8 cellular contexts compared by ENCODE assay signal in the genomic region with DNA sequence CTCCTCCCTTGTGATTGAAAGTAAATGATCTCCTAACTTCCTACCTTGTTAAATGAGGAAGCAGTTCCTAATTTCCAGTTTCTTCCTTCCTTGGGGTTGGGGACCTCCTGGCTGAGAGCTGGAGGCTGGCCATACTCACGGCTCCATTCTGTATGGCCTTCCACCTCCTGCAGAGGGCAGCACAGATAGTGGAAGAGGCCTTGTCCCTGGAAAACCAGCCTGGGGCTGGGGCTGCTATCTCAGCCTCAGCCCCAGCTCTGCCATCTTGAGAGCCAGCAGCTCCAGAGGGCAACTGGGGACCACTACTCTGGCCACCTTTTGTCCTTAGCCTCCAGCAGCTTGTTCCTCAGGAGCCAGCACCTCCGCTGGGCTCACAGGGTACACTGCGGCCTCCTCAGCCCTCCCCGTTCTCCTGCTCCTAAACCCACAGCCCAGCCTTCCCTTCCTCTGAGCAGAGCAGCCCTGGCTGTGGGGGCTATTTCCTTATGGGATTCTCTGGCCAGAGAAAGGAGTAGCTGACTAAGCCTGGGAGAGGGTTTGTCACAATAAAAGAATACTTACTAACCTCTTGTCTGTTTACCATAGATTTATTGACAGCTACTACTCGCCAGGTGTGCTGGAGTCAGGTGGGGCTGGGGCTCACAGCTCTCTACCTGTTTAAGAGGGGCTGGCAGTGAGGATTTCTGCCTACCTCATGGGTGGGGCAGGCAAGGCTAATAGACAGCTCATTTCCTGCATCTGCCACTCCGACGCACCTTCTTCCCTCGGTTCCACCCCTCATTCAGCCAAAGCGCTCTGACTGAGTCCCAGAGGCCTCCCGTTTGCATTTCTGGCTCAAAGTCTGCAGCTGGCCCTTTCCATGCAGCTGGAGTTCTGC. TPM values are rescaled to one million over a fixed set of nuclear protein-coding genes. Genes with fewer than 3 reads are reported as not detected.
DNase-seq lines count a peak whose midpoint lies in the region; ATAC-seq, FAIRE-seq and TF ChIP-seq lines count a peak whose summit lies in the region.

No MANE protein-coding gene starts in this region.

- H3K4me3 Mint-ChIP-seq in brain (peak overlapping the region in 2 of 5 experiments; percentile 45 to 70), immature natural killer cell (no peak overlapping the region)

- H3K9me3 Mint-ChIP-seq in brain = no peaks in the 10 kb centered on the region
- no peaks in the 10 kb centered on the region for H3K9me3 Mint-ChIP-seq in immature natural killer cell

- H3K27ac Mint-ChIP-seq in brain = peak overlapping the region; percentile 41 to 81 (median 67)
- H3K27ac Mint-ChIP-seq in immature natural killer cell = peak overlapping the region in 3 of 6 donors; percentile 34 to 76 (median 65)

- DNase-seq in activated gamma-delta T cell treated with Interleukin-2 at 50 U/mL for 16 hours = peak; percentile 48
- DNase-seq in activated gamma-delta T cell (lab: John Stamatoyannopoulos, UW) = no peak
- peak; percentile 53 for DNase-seq in NCI-H2029 treated with DMSO at 0.1 percent for 48 hours (lab: John Stamatoyannopoulos, UW)
- DNase-seq in immature natural killer cell = peak; percentile 36 to 47 (median 43)
- peak; percentile 74 for DNase-seq in stimulated activated CD4-positive, alpha-beta T cell treated with anti-CD3 and anti-CD28 coated beads, Interleukin-15, amount 100 ng/mL, for 24 hours

- TF ChIP-seq CTCF in brain (conservative IDR thresholded peaks at IDR 0.05) = peak; percentile 65 to 79

- H3K4me1 Mint-ChIP-seq in brain (peaks cover 20% of the 10 kb centered on the region), immature natural killer cell (peaks cover 5 to 6% of the 10 kb centered on the region in 2 donors)

- FAIRE-seq in TTC549 (lab: Jason Lieb, UNC) = peak; percentile 62

- peaks cover 28% of the 10 kb centered on the region for H3K36me3 Mint-ChIP-seq in brain
- peaks cover 0 to 9% (median 4%) of the 10 kb centered on the region in 3 donors for H3K36me3 Mint-ChIP-seq in immature natural killer cell

- ATAC-seq in GM18858 (IDR thresholded peaks at IDR 0.05; ENCODE audit: unreplicated experiment) = no peak

- peaks cover 3% of the 10 kb centered on the region for H3K27me3 Mint-ChIP-seq in brain
- H3K27me3 Mint-ChIP-seq in immature natural killer cell (ENCODE audit: low read depth in 3 of 3) = peaks cover 0 to 1% (median 0%) of the 10 kb centered on the region in 3 donors

RNA-seq across cellular contexts. Expression of gene TMEM234, which starts 6.3 kb away (rescaled TPM):
- polyA plus RNA-seq in brain (ENCODE audit: insufficient read depth, low read depth, low replicate concordance) (9.2 TPM), immature natural killer cell (10 to 100 TPM in 1 of 3 donors, 1 to 10 TPM in 2; 6.7 to 14.3 (median 9.8) TPM)

RNA-seq across cellular contexts. Expression of gene EIF3I, which starts 6.3 kb away (rescaled TPM):
- polyA plus RNA-seq in brain (ENCODE audit: insufficient read depth, low read depth, low replicate concordance) = 343 TPM
- polyA plus RNA-seq in immature natural killer cell = 100 to 1,000 TPM; 189 to 313 (median 197) TPM

RNA-seq across cellular contexts. Expression of gene DCDC2B, which starts 7.0 kb away (rescaled TPM):
- polyA plus RNA-seq in brain (ENCODE audit: insufficient read depth, low read depth, low replicate concordance) (not detected), immature natural killer cell (not detected)

RNA-seq across cellular contexts. Expression of gene IQCC, which starts 10.4 kb away (rescaled TPM):
- polyA plus RNA-seq in brain (ENCODE audit: insufficient read depth, low read depth, low replicate concordance) (8.3 TPM), immature natural killer cell (under 1 TPM in 2 of 3 donors, not detected in 1; 0.29 to 0.85 TPM)

RNA-seq across cellular contexts. Expression of gene CCDC28B, which starts 15.5 kb away (rescaled TPM):
- 104 TPM for polyA plus RNA-seq in brain (ENCODE audit: insufficient read depth, low read depth, low replicate concordance)
- 10 to 100 TPM; 61.2 to 67.1 (median 65.5) TPM for polyA plus RNA-seq in immature natural killer cell
